In the genomic region with DNA sequence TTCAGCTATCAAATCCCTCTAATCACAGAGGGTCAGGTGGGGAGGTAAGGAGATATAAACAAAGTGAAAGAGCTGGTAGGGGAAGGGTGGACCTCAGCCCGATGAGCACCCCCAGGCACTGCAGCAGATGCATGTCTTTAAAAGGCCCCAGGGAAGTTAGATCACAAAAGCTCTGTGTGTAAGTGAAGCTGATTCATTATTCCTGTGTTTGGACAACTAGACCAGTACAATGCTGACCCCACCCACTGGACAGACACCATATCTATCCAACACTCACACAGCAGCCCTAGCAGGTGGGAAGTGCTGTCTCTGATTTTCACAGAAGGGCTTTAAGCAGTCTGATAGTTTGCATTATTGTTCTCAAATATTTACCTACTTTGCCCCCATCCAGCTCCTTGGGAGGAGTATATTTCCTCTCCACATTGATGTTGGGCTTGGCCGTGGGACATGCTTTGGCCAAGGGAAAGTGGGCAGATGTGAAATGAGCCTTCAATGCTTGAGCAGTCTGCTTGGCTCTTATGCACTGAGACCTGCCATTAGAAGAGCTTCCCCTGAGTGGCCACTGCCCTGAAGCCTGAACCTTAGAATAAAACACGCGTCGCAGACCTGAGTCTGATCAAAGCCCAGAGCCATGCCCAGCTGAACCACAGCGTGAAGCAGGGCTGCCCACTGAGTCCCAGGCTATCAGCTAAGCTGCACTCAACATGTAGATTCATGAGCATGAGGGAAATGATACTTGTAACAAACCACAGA, we compare ENCODE assay signal across 12 cellular contexts.
DNase-seq lines count a peak whose midpoint lies in the region; ATAC-seq and TF ChIP-seq lines count a peak whose summit lies in the region.
"Had no signal": no experiment of that assay in that cellular context is flagged by ENCODE, and none has a peak within 500 bp of the region (broad histone marks: within the 10 kb centered on the region; RNA-seq: fewer than 3 reads in every experiment).

No MANE protein-coding gene starts in this region.

- H3K27me3 Mint-ChIP-seq in H9 (ENCODE audit: low read depth) = peaks cover 5% of the 10 kb centered on the region

- H3K4me3 ChIP-seq in gastrocnemius medialis = no peak overlapping the region
- H3K4me3 ChIP-seq: adrenal gland had no signal

- H3K9me3 ChIP-seq in H9 (ENCODE audit: control insufficient read depth, low read depth, low read length) (no peaks in the 10 kb centered on the region), gastrocnemius medialis (no peaks in the 10 kb centered on the region)
- H3K9me3 ChIP-seq: adrenal gland had no signal

- no peak overlapping the region for H3K9ac ChIP-seq in H9 (ENCODE audit: extremely low read depth, insufficient read length, low read length)

- peak in 1 of 2 donors; percentile 21 for ATAC-seq in gastrocnemius medialis
- no peak for ATAC-seq in GM18907 (IDR thresholded peaks at IDR 0.05; ENCODE audit: unreplicated experiment)
- ATAC-seq in GM19397 (IDR thresholded peaks at IDR 0.05; ENCODE audit: unreplicated experiment) = no peak

- no peak overlapping the region for H4K5ac ChIP-seq in H9 (ENCODE audit: insufficient read length, low read depth, low read length)

- H2BK15ac ChIP-seq in H9 (ENCODE audit: low read depth, low read length) = no peak overlapping the region; the same call in 1 of the 2 replicates

- H3K4me2 ChIP-seq in H9 (ENCODE audit: insufficient read depth, insufficient read length, low read length) = no peak overlapping the region

- TF ChIP-seq CTCF in H9 (conservative IDR thresholded peaks at IDR 0.05) = no peak
- no peak for TF ChIP-seq CTCF in gastrocnemius medialis (IDR thresholded peaks at IDR 0.05 in 4 of 5, conservative IDR thresholded peaks at IDR 0.05 in 1 of 5)

- no peaks in the 10 kb centered on the region for H4K20me1 ChIP-seq in H9 (ENCODE audit: control insufficient read depth, insufficient read depth, insufficient read length)

- H3K56ac ChIP-seq in H9 (ENCODE audit: insufficient read length, low read depth, low read length) = no peak overlapping the region

- in situ Hi-C loops in gastrocnemius medialis (cut with MboI; ENCODE audit: low sequenced_read_pairs in 4 of 4) = no loop called here

- no peak overlapping the region for H4K8ac ChIP-seq in H9 (replicated peaks; ENCODE audit: insufficient read length, low read depth, low read length)

- H3K9me3 Mint-ChIP-seq in H9 = peaks cover 17 to 20% of the 10 kb centered on the region in 2 experiments
- H3K9me3 Mint-ChIP-seq: memory B cell; stimulated activated naive CD8-positive, alpha-beta T cell treated with anti-CD3 and anti-CD28 coated beads, Interleukin-15, Interleukin-2, amounts not matched to agents 100 ng/mL and 50 ng/mL, for 24 hours had no signal

- no peak overlapping the region for H2AFZ ChIP-seq in H9 (ENCODE audit: low read length)

- peaks cover 16% of the 10 kb centered on the region for H3K4me1 ChIP-seq in H9 (ENCODE audit: insufficient read depth, low read length)
- H3K4me1 ChIP-seq in gastrocnemius medialis = peaks cover 0 to 4% of the 10 kb centered on the region in 2 donors

- H3K23me2 ChIP-seq in H9 (ENCODE audit: insufficient read length, low read depth, low read length, poor library complexity, severe bottlenecking) = no peaks in the 10 kb centered on the region

- peak overlapping the region in 2 of 3 experiments; percentile 88 to 92; a peak in 4 of 7 replicates for H3K27ac Mint-ChIP-seq in H9
- H3K27ac Mint-ChIP-seq: memory B cell; stimulated activated naive CD8-positive, alpha-beta T cell treated with anti-CD3 and anti-CD28 coated beads, Interleukin-15, Interleukin-2, amounts not matched to agents 100 ng/mL and 50 ng/mL, for 24 hours had no signal

- H3K23ac ChIP-seq in H9 (ENCODE audit: insufficient read length, low read depth, low read length) = no peak overlapping the region

- H3K27me3 ChIP-seq in H9 (ENCODE audit: insufficient read depth, low read length) (no peaks in the 10 kb centered on the region), gastrocnemius medialis (no peaks in the 10 kb centered on the region)
- H3K27me3 ChIP-seq: adrenal gland had no signal

- H3K36me3 ChIP-seq in gastrocnemius medialis = no peaks in the 10 kb centered on the region
- H3K36me3 ChIP-seq: adrenal gland had no signal

- peak overlapping the region; percentile 37 for H2BK12ac ChIP-seq in H9 (ENCODE audit: insufficient read length, low read depth, low read length)

- no peak for DNase-seq in H9
- peak; percentile 18 for DNase-seq in NCI-H774 (lab: John Stamatoyannopoulos, UW)
- peak; percentile 35 for DNase-seq in fibroblast of gingiva (ENCODE audit: low read depth)
- DNase-seq in gastrocnemius medialis = no peak
- no peak for DNase-seq in middle frontal gyrus (ENCODE audit: extremely low spot score, low spot score)
- no peak for DNase-seq in GM19238 (ENCODE audit: insufficient read length, low spot score)
- DNase-seq: KBM-7 had no signal

- H3K4me3 Mint-ChIP-seq in H9 = no peak overlapping the region
- H3K4me3 Mint-ChIP-seq: memory B cell; stimulated activated naive CD8-positive, alpha-beta T cell treated with anti-CD3 and anti-CD28 coated beads, Interleukin-15, Interleukin-2, amounts not matched to agents 100 ng/mL and 50 ng/mL, for 24 hours had no signal

- peak overlapping the region; percentile 56 for H2BK5ac ChIP-seq in H9 (ENCODE audit: insufficient read length, low read length)

- no peak overlapping the region; the same call in 1 of the 2 replicates for H3K14ac ChIP-seq in H9 (ENCODE audit: insufficient read depth, low read length)

- no peaks in the 10 kb centered on the region for H3K79me2 ChIP-seq in H9 (ENCODE audit: insufficient read depth, low read length)

- no peak for TF ChIP-seq POLR2A in gastrocnemius medialis (IDR thresholded peaks at IDR 0.05)

- H2BK120ac ChIP-seq in H9 (ENCODE audit: low read depth, low read length, poor library complexity, severe bottlenecking) = no peak overlapping the region

- H3K79me1 ChIP-seq in H9 (ENCODE audit: insufficient read depth, low read depth, low read length, poor library complexity, severe bottlenecking) = no peaks in the 10 kb centered on the region

- intact Hi-C loops in gastrocnemius medialis (cut with DNase I; ENCODE audit: low total_unique reads) = loop anchor here (10.0 kb wide), 1 partner anchor 48 kb away; no protein-coding TSS in a partner anchor

- H3K27ac ChIP-seq in H9 (ENCODE audit: insufficient read length, low read depth, low read length) (peak overlapping the region; percentile 89), gastrocnemius medialis (peak overlapping the region in 3 of 4 donors; percentile 2 to 47 (median 5))
- H3K27ac ChIP-seq: adrenal gland had no signal

- H4K91ac ChIP-seq in H9 (ENCODE audit: insufficient read length, low read depth, low read length) = no peak overlapping the region

- no peak overlapping the region for H3T11ph ChIP-seq in H9 (ENCODE audit: low read length)

- H3K4me1 Mint-ChIP-seq in H9 = peaks cover 38 to 45% of the 10 kb centered on the region in 2 experiments
- H3K4me1 Mint-ChIP-seq: memory B cell had no signal

- peak overlapping the region; percentile 0 for H3K18ac ChIP-seq in H9 (ENCODE audit: insufficient read length, low read depth, low read length)

- H3K36me3 Mint-ChIP-seq in H9 (ENCODE audit: insufficient read depth in 1 of 3, low read depth in 3 of 3) = peaks cover 10 to 13% (median 12%) of the 10 kb centered on the region in 3 experiments
- H3K36me3 Mint-ChIP-seq: memory B cell had no signal

- no CpG with 5 or more reads among the region's 6 CpGs for WGBS in H9 (ENCODE audit: extremely low coverage, insufficient read length, low lambda C conversion rate)

- no peak overlapping the region for H2BK20ac ChIP-seq in H9 (ENCODE audit: low read depth, low read length, poor library complexity, severe bottlenecking)

- H2AK5ac ChIP-seq in H9 (ENCODE audit: insufficient read length, low read length) = no peak overlapping the region

- no peak overlapping the region; the same call in 1 of the 2 replicates for H3K4ac ChIP-seq in H9 (ENCODE audit: low read depth, low read length)

Comparison
In these comparisons a context has a peak if more than half of its experiments do, and no peak if none do; other contexts are left out.
1. DNase-seq: peak in NCI-H774 (single experiment) and fibroblast of gingiva (single experiment); none in H9 (single experiment), gastrocnemius medialis (0 of 2), middle frontal gyrus (single experiment) and GM19238 (single experiment).